11 cellular contexts compared by ENCODE assay signal in the genomic region with DNA sequence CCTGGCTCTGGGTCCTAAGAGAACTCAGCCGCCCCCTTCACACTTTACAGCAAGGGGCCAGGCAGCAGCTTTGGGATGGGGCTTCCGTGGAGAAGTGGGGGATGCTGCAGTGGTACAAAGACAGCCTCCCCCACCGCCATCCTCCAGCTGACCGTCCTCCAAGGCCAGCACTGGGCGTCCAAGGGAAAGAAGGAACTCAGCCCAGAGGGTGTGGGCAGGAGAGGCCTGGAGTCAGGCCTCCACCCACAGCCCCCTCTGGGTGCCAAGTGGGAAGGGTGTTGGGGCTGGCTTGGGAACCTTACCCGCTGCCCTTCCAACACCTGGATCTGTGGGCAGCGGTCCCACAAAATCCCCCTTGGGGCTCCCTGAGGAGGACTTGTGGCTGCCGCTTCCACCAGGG. TPM values are rescaled to one million over a fixed set of nuclear protein-coding genes. Genes with fewer than 3 reads are reported as not detected.
DNase-seq lines count a peak whose midpoint lies in the region; ATAC-seq and TF ChIP-seq lines count a peak whose summit lies in the region.
"Had no signal": no experiment of that assay in that cellular context is flagged by ENCODE, and none has a peak within 500 bp of the region (broad histone marks: within the 10 kb centered on the region; RNA-seq: fewer than 3 reads in every experiment).

No MANE protein-coding gene starts in this region.

- H3K79me2 ChIP-seq in Loucy (ENCODE audit: insufficient read depth, low read length), result peaks cover 4% of the 10 kb centered on the region; the same call in 1 of the 2 replicates

- DNase-seq in CD1c-positive myeloid dendritic cell (ENCODE audit: extremely low spot score) (peak; percentile 66), colonic mucosa (no peak), psoas muscle (no peak), mesenteric fat pad (ENCODE audit: low spot score) (no peak), cerebellar cortex (ENCODE audit: low spot score) (no peak), NCI-H1105 treated with DMSO at 0.1 percent for 48 hours (lab: John Stamatoyannopoulos, UW) (no peak), NCI-H2029 (lab: John Stamatoyannopoulos, UW) (no peak)
- DNase-seq: NCI-H1436, T-helper 9 cell had no signal

- peak overlapping the region; percentile 75 for H3K4me2 ChIP-seq in Loucy (ENCODE audit: low read depth, low read length, poor library complexity, severe bottlenecking)

- no peak for TF ChIP-seq CTCF in Loucy (conservative IDR thresholded peaks at IDR 0.05; ENCODE audit: low read length)
- TF ChIP-seq CTCF in colonic mucosa (IDR thresholded peaks at IDR 0.05), result no peak
- no peak for TF ChIP-seq CTCF in psoas muscle (IDR thresholded peaks at IDR 0.05)

- H3K4me3 ChIP-seq in Loucy (ENCODE audit: low read length, poor library complexity, severe bottlenecking) (no peak overlapping the region), colonic mucosa (peak overlapping the region; percentile 11), psoas muscle (peak overlapping the region; percentile 32)

- intact Hi-C loops in colonic mucosa (cut with DNase I), result no loop called here
- intact Hi-C loops in psoas muscle (cut with DNase I), result no loop called here

- no peaks in the 10 kb centered on the region for H3K9me3 ChIP-seq in Loucy (ENCODE audit: insufficient read depth, low read depth, low read length)
- H3K9me3 ChIP-seq in colonic mucosa, result no peaks in the 10 kb centered on the region
- no peaks in the 10 kb centered on the region for H3K9me3 ChIP-seq in psoas muscle

- H3K9me2 ChIP-seq in Loucy (replicated peaks; ENCODE audit: low read depth, low read length), result no peaks in the 10 kb centered on the region

- H3K4me1 ChIP-seq in Loucy (ENCODE audit: insufficient read depth, low read length, poor library complexity, severe bottlenecking) (peaks cover 44% of the 10 kb centered on the region), colonic mucosa (peaks cover 3% of the 10 kb centered on the region), psoas muscle (peaks cover 2% of the 10 kb centered on the region)

- H3K36me3 ChIP-seq in Loucy (ENCODE audit: insufficient read depth, low read length), result peaks cover 4% of the 10 kb centered on the region; the same call in 1 of the 2 replicates
- H3K36me3 ChIP-seq in colonic mucosa, result no peaks in the 10 kb centered on the region
- H3K36me3 ChIP-seq in psoas muscle (ENCODE audit: insufficient read depth in 1 of 2, low read depth in 1 of 2), result no peaks in the 10 kb centered on the region

- 57 to 80% (median 69%) methylated on average over 5 to 8 of the region's 8 CpGs for WGBS in psoas muscle, 3 donors

- H3K27me3 ChIP-seq in Loucy (ENCODE audit: insufficient read depth, low read length, poor library complexity, severe bottlenecking) (no peaks in the 10 kb centered on the region), colonic mucosa (no peaks in the 10 kb centered on the region), psoas muscle (ENCODE audit: insufficient read depth in 3 of 3, low read length in 2 of 3) (peaks cover 0 to 4% (median 0%) of the 10 kb centered on the region in 3 donors)

- H2AFZ ChIP-seq in Loucy (ENCODE audit: low read length), result no peak overlapping the region

- peak overlapping the region; percentile 53 for H3K27ac ChIP-seq in colonic mucosa
- H3K27ac ChIP-seq in psoas muscle, result no peak overlapping the region

- no peak for ATAC-seq in psoas muscle
- ATAC-seq: left colon had no signal

- H3K9ac ChIP-seq in Loucy (ENCODE audit: low read depth, low read length, poor library complexity, severe bottlenecking) (no peak overlapping the region), colonic mucosa (ENCODE audit: low read depth in 2 of 2, low read length in 2 of 2) (peak overlapping the region in 1 of 2 donors; percentile 35)

- H4K20me1 ChIP-seq in Loucy (ENCODE audit: insufficient read depth, low read length, poor library complexity, severe bottlenecking), result peaks cover 10% of the 10 kb centered on the region

- H3F3A ChIP-seq in Loucy (ENCODE audit: low read depth), result peaks cover 21% of the 10 kb centered on the region

RNA-seq across cellular contexts. Expression of gene STMN3, which starts 13.1 kb away (rescaled TPM):
- total RNA-seq in colonic mucosa (1 to 10 TPM; 2.5 to 5.3 TPM), psoas muscle (1 to 10 TPM; 2.4 to 3.1 (median 2.7) TPM), mesenteric fat pad (9.9 TPM)
- polyA plus RNA-seq in psoas muscle, result 1 to 10 TPM; 1.0 to 2.7 (median 1.2) TPM

RNA-seq across cellular contexts. Expression of gene GMEB2, which starts 13.2 kb away (rescaled TPM):
- total RNA-seq in colonic mucosa (10 to 100 TPM; 11.5 to 14.8 TPM), psoas muscle (10 to 100 TPM in 1 of 4 donors, 1 to 10 TPM in 3; 5.4 to 10.1 (median 7.8) TPM), mesenteric fat pad (10.0 TPM)
- polyA plus RNA-seq in psoas muscle, result 1 to 10 TPM; 6.9 to 8.7 (median 8.5) TPM

RNA-seq across cellular contexts. Expression of gene RTEL1, which starts 18.0 kb away (rescaled TPM):
- total RNA-seq in colonic mucosa (10 to 100 TPM; 25.7 to 34.9 TPM), psoas muscle (10 to 100 TPM in 2 of 4 donors, 1 to 10 TPM in 2; 9.2 to 17.5 (median 10.9) TPM), mesenteric fat pad (31.7 TPM)
- 1 to 10 TPM; 5.2 to 7.3 (median 7.1) TPM for polyA plus RNA-seq in psoas muscle

RNA-seq across cellular contexts. Expression of gene TNFRSF6B, which starts 56.4 kb away (rescaled TPM):
- total RNA-seq in colonic mucosa (1 to 10 TPM in 1 of 2 donors, not detected in 1; 7.5 TPM), psoas muscle (1 to 10 TPM in 3 of 4 donors, not detected in 1; 1.3 to 2.2 (median 1.6) TPM), mesenteric fat pad (4.7 TPM)
- polyA plus RNA-seq in psoas muscle, result 10 to 100 TPM in 1 of 3 donors, 1 to 10 TPM in 1, under 1 TPM in 1; 0.56 to 16.1 (median 6.1) TPM
